Comparison of ENCODE assay signal across 1 cellular context in genomic region chr2:119792907-119793312, GRCh38.
TF ChIP-seq lines count a peak whose summit lies in the region.

No MANE protein-coding gene starts in this region.

TF ChIP-seq in H1, 55 proteins besides CTCF, POLR2A, EP300 and RAD21:
- TF ChIP-seq RNF2 (IDR thresholded peaks at IDR 0.05; ENCODE audit: borderline replicate concordance, low read depth, low read length, missing control alignments, poor library complexity, severe bottlenecking) (no peak), GABPA (IDR thresholded peaks at IDR 0.05; ENCODE audit: borderline replicate concordance, insufficient read depth, low read length) (no peak), TCF12 (IDR thresholded peaks at IDR 0.05; ENCODE audit: low read depth, low read length) (peak; percentile 98), POLR2AphosphoS5 (IDR thresholded peaks at IDR 0.05; ENCODE audit: low read depth, low read length) (peak; percentile 57; the same call in 1 of the 2 replicates), ZNF274 (IDR thresholded peaks at IDR 0.05; ENCODE audit: borderline replicate concordance, extremely low read depth, low read length) (no peak), HDAC2 (IDR thresholded peaks at IDR 0.05; ENCODE audit: borderline replicate concordance in 1 of 2, low read depth in 2 of 2, low read length in 2 of 2) (0 out of 4 replicates have a peak, but pooled peaks of 1 of the 2 experiments have one; percentile 8), ASH2L (IDR thresholded peaks at IDR 0.05; ENCODE audit: low read length) (peak; percentile 64), BRCA1 (IDR thresholded peaks at IDR 0.05; ENCODE audit: low read depth, low read length) (no peak), CTBP2 (IDR thresholded peaks at IDR 0.05; ENCODE audit: borderline replicate concordance, insufficient read depth, insufficient read length, low read length) (no peak), SIRT6 (IDR thresholded peaks at IDR 0.05; ENCODE audit: low read length) (no peak), TBP (IDR thresholded peaks at IDR 0.05; ENCODE audit: low read depth, low read length) (peak; percentile 12), KDM4A (IDR thresholded peaks at IDR 0.05; ENCODE audit: low read depth, low read length, severe bottlenecking) (no peak), POU5F1 (IDR thresholded peaks at IDR 0.05; ENCODE audit: low read depth, low read length) (0 out of 2 replicates have a peak, but pooled peaks have one; percentile 77), GTF2F1 (IDR thresholded peaks at IDR 0.05; ENCODE audit: borderline replicate concordance, low read depth, low read length) (no peak; the same call in 1 of the 2 replicates), SP2 (IDR thresholded peaks at IDR 0.05; ENCODE audit: low read length) (no peak), CEBPB (IDR thresholded peaks at IDR 0.05; ENCODE audit: low read depth, low read length) (peak; percentile 89), MAFK (IDR thresholded peaks at IDR 0.05; ENCODE audit: low read depth, low read length) (no peak), CHD2 (IDR thresholded peaks at IDR 0.05; ENCODE audit: low read length) (peak; percentile 79), KDM5A (IDR thresholded peaks at IDR 0.05; ENCODE audit: low read length) (no peak), JUN (IDR thresholded peaks at IDR 0.05; ENCODE audit: low read depth, low read length) (no peak), SP4 (IDR thresholded peaks at IDR 0.05; ENCODE audit: low read length) (no peak), SP1 (IDR thresholded peaks at IDR 0.05; ENCODE audit: low read depth, low read length) (peak; percentile 97), CBX5 (IDR thresholded peaks at IDR 0.05; ENCODE audit: low read depth, low read length) (no peak), SIX5 (IDR thresholded peaks at IDR 0.05; ENCODE audit: low read depth, low read length) (no peak), E2F6 (IDR thresholded peaks at IDR 0.05) (no peak), SRF (IDR thresholded peaks at IDR 0.05; ENCODE audit: low read depth, low read length) (no peak), JUND (IDR thresholded peaks at IDR 0.05; ENCODE audit: low read length) (0 out of 2 replicates have a peak, but pooled peaks have one; percentile 50), ATF2 (IDR thresholded peaks at IDR 0.05; ENCODE audit: low read length) (no peak; the same call in 1 of the 2 replicates), YY1 (IDR thresholded peaks at IDR 0.05; ENCODE audit: low read depth, low read length) (peak; percentile 96), MAX (IDR thresholded peaks at IDR 0.05) (peak; percentile 20; the same call in 1 of the 2 replicates), BCL11A (IDR thresholded peaks at IDR 0.05; ENCODE audit: low read depth in 2 of 2, low read length in 2 of 2) (peak; percentile 77 to 92), CHD7 (IDR thresholded peaks at IDR 0.05; ENCODE audit: insufficient replicate concordance, low read length) (no peak), NANOG (IDR thresholded peaks at IDR 0.05; ENCODE audit: insufficient read depth, low read depth, low read length, poor library complexity, severe bottlenecking) (peak; percentile 43), SUZ12 (IDR thresholded peaks at IDR 0.05; ENCODE audit: low read length) (no peak), BACH1 (IDR thresholded peaks at IDR 0.05; ENCODE audit: low read length) (no peak), FOSL1 (IDR thresholded peaks at IDR 0.05; ENCODE audit: insufficient read depth, low read depth, low read length) (no peak), EGR1 (IDR thresholded peaks at IDR 0.05; ENCODE audit: borderline replicate concordance, low read depth, low read length) (no peak), PHF8 (conservative IDR thresholded peaks at IDR 0.05; ENCODE audit: low read depth, low read length) (no peak), EZH2 (IDR thresholded peaks at IDR 0.05; ENCODE audit: low read depth, low read length, severe bottlenecking) (no peak), CBX8 (IDR thresholded peaks at IDR 0.05; ENCODE audit: borderline replicate concordance, low read depth, low read length) (no peak), RXRA (IDR thresholded peaks at IDR 0.05; ENCODE audit: insufficient read depth, low read depth, low read length) (peak; percentile 84; the same call in 1 of the 2 replicates), RBBP5 (IDR thresholded peaks at IDR 0.05; ENCODE audit: borderline replicate concordance, low read depth, low read length) (no peak), ATF3 (IDR thresholded peaks at IDR 0.05; ENCODE audit: insufficient read depth, low read depth, low read length) (no peak), KDM1A (IDR thresholded peaks at IDR 0.05; ENCODE audit: borderline replicate concordance, low read length) (no peak), CHD1 (IDR thresholded peaks at IDR 0.05; ENCODE audit: low read depth, low read length) (no peak), SAP30 (IDR thresholded peaks at IDR 0.05; ENCODE audit: insufficient read depth, insufficient replicate concordance, low read length) (no peak), TAF7 (optimal IDR thresholded peaks at IDR 0.05; ENCODE audit: borderline replicate concordance, low read depth, low read length) (no peak), SIN3A (conservative IDR thresholded peaks at IDR 0.05 in 1 of 2, IDR thresholded peaks at IDR 0.05 in 1 of 2; ENCODE audit: low read depth in 1 of 2, low read length in 2 of 2) (no peak), USF2 (IDR thresholded peaks at IDR 0.05; ENCODE audit: low read length) (peak; percentile 71), NRF1 (IDR thresholded peaks at IDR 0.05; ENCODE audit: low read depth, low read length) (no peak), TEAD4 (IDR thresholded peaks at IDR 0.05; ENCODE audit: low read depth, low read length) (peak; percentile 95), CREB1 (IDR thresholded peaks at IDR 0.05) (peak; percentile 29; the same call in 1 of the 2 replicates), RFX5 (IDR thresholded peaks at IDR 0.05; ENCODE audit: borderline replicate concordance, low read depth, low read length) (no peak), HDAC6 (IDR thresholded peaks at IDR 0.05; ENCODE audit: low read depth, low read length) (no peak), TAF1 (IDR thresholded peaks at IDR 0.05; ENCODE audit: low read depth, low read length) (peak; percentile 78)
